In the genomic region with DNA sequence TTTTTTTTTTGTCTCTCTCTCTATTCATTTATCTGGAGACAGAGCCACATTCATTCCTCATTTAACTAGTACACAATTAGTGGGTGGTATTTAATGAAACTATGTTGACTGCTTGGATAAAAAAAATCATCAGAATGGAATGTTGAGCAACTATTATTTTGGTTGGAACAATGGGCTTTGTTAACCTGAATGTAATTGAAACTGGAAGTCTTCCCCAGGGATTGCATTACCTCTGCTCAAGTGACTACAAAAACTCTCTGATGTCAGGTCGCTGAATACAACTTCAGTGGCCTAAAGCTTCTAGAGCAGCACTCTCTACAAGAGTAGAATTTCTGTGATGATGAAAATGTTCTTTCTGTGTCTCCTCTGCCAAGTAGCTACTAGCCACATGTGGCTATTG, we compare ENCODE assay signal across 19 cellular contexts.
"Had no signal": no experiment of that assay in that cellular context is flagged by ENCODE, and none has a peak within 500 bp of the region (broad histone marks: within the 10 kb centered on the region; RNA-seq: fewer than 3 reads in every experiment).

No MANE protein-coding gene starts in this region.

- H3K9me3 ChIP-seq: colonic mucosa, upper lobe of right lung had no signal

- H3K36me3 ChIP-seq: cardiac muscle cell, colonic mucosa, upper lobe of right lung had no signal

- H3K27me3 Mint-ChIP-seq: naive thymus-derived CD8-positive, alpha-beta T cell had no signal

- FAIRE-seq: endothelial cell of umbilical vein had no signal

- DNase-seq: activated CD4-positive, alpha-beta T cell treated with anti-CD3 and anti-CD28 coated beads, Interleukin-2, amount 50 U/mL, for 1 hour; activated CD4-positive, CD25-positive, alpha-beta regulatory T cell; activated effector memory CD4-positive, alpha-beta T cell treated with anti-CD3 and anti-CD28 coated beads, Interleukin-2, amount 50 U/mL, for 16 hours; activated T-cell treated with anti-CD3 and anti-CD28 coated beads, Interleukin-2, amount 50 U/mL, for 1 hour; amygdala; colonic mucosa; effector CD4-positive, alpha-beta T cell; left cardiac atrium; naive thymus-derived CD8-positive, alpha-beta T cell; nucleus accumbens; stimulated activated CD4-positive, alpha-beta T cell treated with anti-CD3 and anti-CD28 coated beads, Interleukin-2, amount 100 ng/mL, for 48 hours; stimulated activated CD8-positive, alpha-beta memory T cell treated with anti-CD3 and anti-CD28 coated beads, Interleukin-4, amount 100 ng/mL, for 48 hours; stimulated activated naive CD8-positive, alpha-beta T cell treated with anti-CD3 and anti-CD28 coated beads, Interleukin-15, Interleukin-2, amounts not matched to agents 100 U/mL and 50 U/mL, for 24 hours; T-helper 2 cell; upper lobe of right lung had no signal

- H3K4me3 ChIP-seq: cardiac muscle cell, colonic mucosa, lung, upper lobe of right lung had no signal

- H3K27ac Mint-ChIP-seq: activated naive CD4-positive, alpha-beta T cell treated with anti-CD3 and anti-CD28 coated beads, Interleukin-2, amount 50 U/mL, for 72 hours; naive thymus-derived CD8-positive, alpha-beta T cell had no signal

- ATAC-seq: activated naive CD4-positive, alpha-beta T cell treated with anti-CD3 and anti-CD28 coated beads, Interleukin-2, amount 50 U/mL, for 72 hours; left cardiac atrium; naive thymus-derived CD8-positive, alpha-beta T cell; stimulated activated naive CD8-positive, alpha-beta T cell treated with anti-CD3 and anti-CD28 coated beads, Interleukin-15, Interleukin-2, amounts not matched to agents 100 U/mL and 50 U/mL, for 24 hours; upper lobe of right lung had no signal

- H3K4me1 ChIP-seq: colonic mucosa, upper lobe of right lung had no signal

- H3K27ac ChIP-seq: cardiac muscle cell, colonic mucosa, upper lobe of right lung had no signal

- H3K4me3 Mint-ChIP-seq: naive thymus-derived CD8-positive, alpha-beta T cell had no signal

- H3K36me3 Mint-ChIP-seq: activated naive CD4-positive, alpha-beta T cell treated with anti-CD3 and anti-CD28 coated beads, Interleukin-2, amount 50 U/mL, for 72 hours; naive thymus-derived CD8-positive, alpha-beta T cell had no signal

- H3K27me3 ChIP-seq: cardiac muscle cell, colonic mucosa, upper lobe of right lung had no signal
